ENCODE assay signal across 8 cellular contexts in genomic region chr3:98521897-98522537, GRCh38. TPM values are rescaled to one million over a fixed set of nuclear protein-coding genes. Genes with fewer than 3 reads are reported as not detected.
DNase-seq lines count a peak whose midpoint lies in the region; ATAC-seq, FAIRE-seq and TF ChIP-seq lines count a peak whose summit lies in the region.

No MANE protein-coding gene starts in this region.

- H3K4me1 ChIP-seq in CD4-positive, alpha-beta memory T cell (ENCODE audit: insufficient read depth, low read length), result peaks cover 60% of the 10 kb centered on the region
- H3K4me1 ChIP-seq in pancreas, result peaks cover 0 to 9% (median 7%) of the 10 kb centered on the region in 3 donors

- ATAC-seq in GM19455 (IDR thresholded peaks at IDR 0.05; ENCODE audit: unreplicated experiment), result peak; percentile 53
- ATAC-seq in HG03558 (IDR thresholded peaks at IDR 0.05; ENCODE audit: extremely low read depth, unreplicated experiment), result peak; percentile 19
- peak; percentile 65 to 78 for ATAC-seq in activated naive CD4-positive, alpha-beta T cell treated with anti-CD3 and anti-CD28 coated beads, Interleukin-2, amount 50 U/mL, for 72 hours
- ATAC-seq in pancreas, result peak; percentile 59 to 80 (median 68)

- H3K36me3 ChIP-seq in CD4-positive, alpha-beta memory T cell (ENCODE audit: insufficient read depth, low read length), result peaks cover 35% of the 10 kb centered on the region
- H3K36me3 ChIP-seq in pancreas, result peaks cover 0 to 4% (median 0%) of the 10 kb centered on the region in 3 donors

- no peaks in the 10 kb centered on the region for H3K27me3 Mint-ChIP-seq in CD4-positive, alpha-beta memory T cell
- H3K27me3 Mint-ChIP-seq in glutamatergic neuron (ENCODE audit: unreplicated experiment), result no peaks in the 10 kb centered on the region

- WGBS in pancreas, 2 donors, result 0% methylated on average over 16 of the region's 16 CpGs

- peaks cover 0 to 3% (median 0%) of the 10 kb centered on the region in 8 donors for H3K9me3 Mint-ChIP-seq in CD4-positive, alpha-beta memory T cell
- H3K9me3 Mint-ChIP-seq in activated naive CD4-positive, alpha-beta T cell treated with anti-CD3 and anti-CD28 coated beads, Interleukin-2, amount 50 U/mL, for 72 hours, result peaks cover 0 to 3% of the 10 kb centered on the region in 2 donors
- no peaks in the 10 kb centered on the region for H3K9me3 Mint-ChIP-seq in glutamatergic neuron (ENCODE audit: unreplicated experiment)

- H3K36me3 Mint-ChIP-seq in CD4-positive, alpha-beta memory T cell, result peaks cover 42 to 52% of the 10 kb centered on the region in 2 donors
- H3K36me3 Mint-ChIP-seq in activated naive CD4-positive, alpha-beta T cell treated with anti-CD3 and anti-CD28 coated beads, Interleukin-2, amount 50 U/mL, for 72 hours, result peaks cover 46 to 57% of the 10 kb centered on the region in 2 donors
- H3K36me3 Mint-ChIP-seq in glutamatergic neuron (ENCODE audit: unreplicated experiment), result no peaks in the 10 kb centered on the region

- TF ChIP-seq CTCF in glutamatergic neuron (IDR thresholded peaks at IDR 0.05; ENCODE audit: partially characterized antibody, unreplicated experiment), result no peak
- TF ChIP-seq CTCF in pancreas (IDR thresholded peaks at IDR 0.05), result no peak

- DNase-seq in CD4-positive, alpha-beta memory T cell, result peak; percentile 37 to 78 (median 46)
- DNase-seq in RPMI8226, result peak; percentile 72
- peak; percentile 57 to 78 for DNase-seq in activated naive CD4-positive, alpha-beta T cell treated with anti-CD3 and anti-CD28 coated beads, Interleukin-2, amount 50 U/mL, for 72 hours (ENCODE audit: low spot score in 2 of 2)
- DNase-seq in glutamatergic neuron, result peak; percentile 22
- peak in 4 of 6 donors; percentile 34 to 47 (median 41) for DNase-seq in pancreas
- peak; percentile 58 for DNase-seq in urothelium cell line (ENCODE audit: low spot score)

- peak overlapping the region; percentile 97 for H3K27ac ChIP-seq in CD4-positive, alpha-beta memory T cell (ENCODE audit: low read depth, low read length)
- H3K27ac ChIP-seq in pancreas, result peak overlapping the region; percentile 87 to 95 (median 91)

- no peaks in the 10 kb centered on the region for H3K27me3 ChIP-seq in CD4-positive, alpha-beta memory T cell (ENCODE audit: insufficient read depth, low read length)
- no peaks in the 10 kb centered on the region for H3K27me3 ChIP-seq in pancreas

- POLR2A ChIA-PET in CD4-positive, alpha-beta memory T cell (lab: Charles Lee; ENCODE audit: partially characterized antibody), result interaction anchor here (0.9 to 28.2 kb wide), 14 partner anchors 10 to 701 kb away, joined by 3 to 680 read pairs (median 17); partner anchors contain the start of genes CPOX, CRYBG3 and GPR15

- CTCF ChIA-PET in CD4-positive, alpha-beta memory T cell (lab: Charles Lee; ENCODE audit: partially characterized antibody), result interaction anchor here (0.9 to 5.6 kb wide), 10 partner anchors 10 to 74 kb away, joined by 3 to 46 read pairs (median 7); no protein-coding TSS in a partner anchor

- peaks cover 41 to 72% (median 54%) of the 10 kb centered on the region in 4 donors for H3K4me1 Mint-ChIP-seq in CD4-positive, alpha-beta memory T cell
- H3K4me1 Mint-ChIP-seq in glutamatergic neuron (ENCODE audit: low read depth, unreplicated experiment), result peaks cover 5% of the 10 kb centered on the region

- peak overlapping the region; percentile 85 to 88 for H3K4me3 ChIP-seq in CD4-positive, alpha-beta memory T cell (ENCODE audit: low read length in 2 of 2)
- peak overlapping the region; percentile 56 to 82 (median 74) for H3K4me3 ChIP-seq in pancreas

- intact Hi-C loops in CD4-positive, alpha-beta memory T cell (cut with micrococcal nuclease), result loop anchor here (1.0 to 5.0 kb wide), 6 partner anchors 8 to 1740 kb away; partner anchors contain the start of gene TBC1D23
- intact Hi-C loops in pancreas (cut with DNase I), result no loop called here

- no peaks in the 10 kb centered on the region for H3K9me3 ChIP-seq in CD4-positive, alpha-beta memory T cell (ENCODE audit: control insufficient read depth in 1 of 2, low read length in 2 of 2)
- H3K9me3 ChIP-seq in pancreas, result no peaks in the 10 kb centered on the region

- FAIRE-seq in pancreas (lab: Jason Lieb, UNC) (peak; percentile 17), urothelium cell line (lab: Jason Lieb, UNC) (peak; percentile 42)

- peak overlapping the region; percentile 86 to 98 (median 97) for H3K27ac Mint-ChIP-seq in CD4-positive, alpha-beta memory T cell
- peak overlapping the region; percentile 86 to 97 for H3K27ac Mint-ChIP-seq in activated naive CD4-positive, alpha-beta T cell treated with anti-CD3 and anti-CD28 coated beads, Interleukin-2, amount 50 U/mL, for 72 hours
- H3K27ac Mint-ChIP-seq in glutamatergic neuron (ENCODE audit: unreplicated experiment), result peak overlapping the region; percentile 87

- peak overlapping the region; percentile 93 to 100 (median 98) for H3K4me3 Mint-ChIP-seq in CD4-positive, alpha-beta memory T cell
- H3K4me3 Mint-ChIP-seq in glutamatergic neuron (ENCODE audit: unreplicated experiment), result peak overlapping the region; percentile 95

RNA-seq across cellular contexts. Expression of gene CLDND1, which starts 0.7 kb away (rescaled TPM):
- total RNA-seq in CD4-positive, alpha-beta memory T cell, result 100 to 1,000 TPM; 421 to 431 TPM
- polyA plus RNA-seq in CD4-positive, alpha-beta memory T cell, result 100 to 1,000 TPM; 149 to 246 TPM
- 100 to 1,000 TPM; 161 to 559 TPM for total RNA-seq in activated naive CD4-positive, alpha-beta T cell treated with anti-CD3 and anti-CD28 coated beads, Interleukin-2, amount 50 U/mL, for 72 hours
- 164 TPM for total RNA-seq in glutamatergic neuron (ENCODE audit: unreplicated experiment)
- 10 to 100 TPM; 16.0 to 35.1 (median 21.8) TPM for total RNA-seq in pancreas
- polyA plus RNA-seq in pancreas, result 10 to 100 TPM; 21.3 to 37.2 TPM

RNA-seq across cellular contexts. Expression of gene GPR15, which starts 9.8 kb away (rescaled TPM):
- total RNA-seq in CD4-positive, alpha-beta memory T cell, result 10 to 100 TPM; 31.2 to 32.0 TPM
- polyA plus RNA-seq in CD4-positive, alpha-beta memory T cell, result 10 to 100 TPM; 12.9 to 14.2 TPM
- 1 to 10 TPM in 1 of 2 donors, under 1 TPM in 1; 0.91 to 1.5 TPM for total RNA-seq in activated naive CD4-positive, alpha-beta T cell treated with anti-CD3 and anti-CD28 coated beads, Interleukin-2, amount 50 U/mL, for 72 hours
- total RNA-seq in glutamatergic neuron (ENCODE audit: unreplicated experiment) (not detected), pancreas (under 1 TPM in 2 of 6 donors, not detected in 4; 0.15 to 0.19 TPM)
- polyA plus RNA-seq in pancreas, result under 1 TPM in 1 of 2 donors, not detected in 1; 0.07 TPM

RNA-seq across cellular contexts. Expression of gene OR5K2, which starts 24.5 kb away (rescaled TPM):
- total RNA-seq in CD4-positive, alpha-beta memory T cell, result not detected
- polyA plus RNA-seq in CD4-positive, alpha-beta memory T cell, result not detected
- not detected for total RNA-seq in activated naive CD4-positive, alpha-beta T cell treated with anti-CD3 and anti-CD28 coated beads, Interleukin-2, amount 50 U/mL, for 72 hours
- total RNA-seq in glutamatergic neuron (ENCODE audit: unreplicated experiment) (not detected), pancreas (not detected)
- polyA plus RNA-seq in pancreas, result not detected

RNA-seq across cellular contexts. Expression of gene OR5K1, which starts 59.0 kb away (rescaled TPM):
- not detected for total RNA-seq in CD4-positive, alpha-beta memory T cell
- not detected for polyA plus RNA-seq in CD4-positive, alpha-beta memory T cell
- total RNA-seq in activated naive CD4-positive, alpha-beta T cell treated with anti-CD3 and anti-CD28 coated beads, Interleukin-2, amount 50 U/mL, for 72 hours, result not detected
- total RNA-seq in glutamatergic neuron (ENCODE audit: unreplicated experiment), result not detected
- not detected for total RNA-seq in pancreas
- not detected for polyA plus RNA-seq in pancreas

Comparison
In these comparisons a context has a peak if more than half of its experiments do, and no peak if none do; other contexts are left out.
1. Peak in every context shown above with its lines: DNase-seq, ATAC-seq, H3K4me3 ChIP-seq and H3K27ac ChIP-seq.
2. DNase-seq: peak in every context shown above with its lines; median percentile 72 in RPMI8226; 68 in activated naive CD4-positive, alpha-beta T cell treated with anti-CD3 and anti-CD28 coated beads, Interleukin-2, amount 50 U/mL, for 72 hours; 58 in urothelium cell line; 46 in CD4-positive, alpha-beta memory T cell; 41 in pancreas; 22 in glutamatergic neuron.
3. ATAC-seq: peak in every context shown above with its lines; median percentile 72 in activated naive CD4-positive, alpha-beta T cell treated with anti-CD3 and anti-CD28 coated beads, Interleukin-2, amount 50 U/mL, for 72 hours; 68 in pancreas; 53 in GM19455; 19 in HG03558.
4. RNA of gene GPR15, which starts 9.8 kb away (total RNA-seq): 31.2 to 32.0 TPM in CD4-positive, alpha-beta memory T cell; 0.91 to 1.5 TPM in activated naive CD4-positive, alpha-beta T cell treated with anti-CD3 and anti-CD28 coated beads, Interleukin-2, amount 50 U/mL, for 72 hours, 0.15 to 0.19 TPM in pancreas and not detected in glutamatergic neuron (single experiment); every median in the first group is over 10 times any median in the second.